20 cellular contexts compared by ENCODE assay signal in genomic region chr1:10651377-10651776, GRCh38.
DNase-seq lines count a peak whose midpoint lies in the region; ATAC-seq and TF ChIP-seq lines count a peak whose summit lies in the region.
"Had no signal": no experiment of that assay in that cellular context is flagged by ENCODE, and none has a peak within 500 bp of the region (broad histone marks: within the 10 kb centered on the region; RNA-seq: fewer than 3 reads in every experiment).

No MANE protein-coding gene starts in this region.

- no peak overlapping the region for H2BK5ac ChIP-seq in neuronal stem cell (ENCODE audit: low read length)

- no peak for TF ChIP-seq CTCF in C4-2B (conservative IDR thresholded peaks at IDR 0.05)

- WGBS in neuronal stem cell (ENCODE audit: extremely low coverage in 2 of 2, insufficient read length in 2 of 2, insufficient replicate concordance in 1 of 2), 2 donors = no CpG with 5 or more reads among the region's 20 CpGs

- peak overlapping the region; percentile 22 for H3K4me2 ChIP-seq in neuronal stem cell (ENCODE audit: insufficient read depth, low read length, poor library complexity, severe bottlenecking)
- H3K4me2 ChIP-seq: A549 had no signal

- intact Hi-C loops in left cardiac atrium (cut with DNase I) = no loop called here

- H3K18ac ChIP-seq in neuronal stem cell (ENCODE audit: low read length) = peak overlapping the region; percentile 59

- H3K9me3 ChIP-seq in iPS-18a (ENCODE audit: control insufficient read depth, low read depth, low read length) (no peaks in the 10 kb centered on the region), neuronal stem cell (replicated peaks in 1 of 2; ENCODE audit: control insufficient read depth in 2 of 2, insufficient read depth in 1 of 2, low read depth in 1 of 2, low read length in 2 of 2) (no peaks in the 10 kb centered on the region)
- H3K9me3 ChIP-seq: A549, SJSA1 had no signal

- H3K4me3 ChIP-seq in iPS-18a (ENCODE audit: low read length) (peak overlapping the region; percentile 33), neuronal stem cell (ENCODE audit: low read length in 2 of 2) (no peak overlapping the region)
- H3K4me3 ChIP-seq: A549, SJSA1 had no signal

- DNase-seq in RKO (ENCODE audit: low spot score) (peak; percentile 25), neuronal stem cell (ENCODE audit: low spot score) (no peak), pons (ENCODE audit: low spot score) (no peak), UCSD-AML1 (lab: John Stamatoyannopoulos, UW; ENCODE audit: unreplicated experiment) (no peak), left cardiac atrium (no peak)
- DNase-seq in activated CD8-positive, alpha-beta memory T cell treated with anti-CD3 and anti-CD28 coated beads, Interleukin-2, amount 50 U/mL, for 4 hours = no peak
- DNase-seq: activated CD4-positive, alpha-beta T cell treated with anti-CD3 and anti-CD28 coated beads, Interleukin-2, amount 10 ng/mL, durations not matched to agents 24 days and 14 days; activated naive CD8-positive, alpha-beta T cell treated with anti-CD3 and anti-CD28 coated beads for 36 hours; activated T-cell treated with anti-CD3 and anti-CD28 coated beads, Interleukin-2, amount 50 U/mL, for 24 hours; glutamatergic neuron; NCI-H1694; stimulated activated CD4-positive, alpha-beta T cell treated with anti-CD3 and anti-CD28 coated beads, Interleukin-12 subunit alpha, Interleukin-12 subunit beta, amount 100 ng/mL, for 4 hours; stimulated activated naive CD4-positive, alpha-beta T cell; T1000 had no signal

- H3K36me3 ChIP-seq in iPS-18a (ENCODE audit: control insufficient read depth, low read depth, low read length) (no peaks in the 10 kb centered on the region), neuronal stem cell (replicated peaks in 1 of 2; ENCODE audit: control insufficient read depth in 2 of 2, insufficient read depth in 2 of 2, low read length in 2 of 2) (peaks cover 0 to 4% of the 10 kb centered on the region in 2 donors)
- H3K36me3 ChIP-seq: SJSA1 had no signal

- H2BK12ac ChIP-seq in neuronal stem cell (ENCODE audit: low read length) = no peak overlapping the region

- no peak overlapping the region for H3K4ac ChIP-seq in neuronal stem cell (ENCODE audit: low read length)

- no peak overlapping the region for H2BK15ac ChIP-seq in neuronal stem cell (ENCODE audit: low read length)

- no peak overlapping the region for H3K14ac ChIP-seq in neuronal stem cell (ENCODE audit: low read length)

- no peak overlapping the region for H4K8ac ChIP-seq in neuronal stem cell (ENCODE audit: low read depth, low read length)

- H2AFZ ChIP-seq in neuronal stem cell (ENCODE audit: low read length) = peak overlapping the region; percentile 82
- H2AFZ ChIP-seq: parathyroid adenoma had no signal

- H3K9ac ChIP-seq in iPS-18a (ENCODE audit: low read length) = no peak overlapping the region
- no peak overlapping the region for H3K9ac ChIP-seq in neuronal stem cell (ENCODE audit: low read depth, low read length, poor library complexity)
- H3K9ac ChIP-seq: parathyroid adenoma had no signal

- peak overlapping the region; percentile 51 for H2AK5ac ChIP-seq in neuronal stem cell (ENCODE audit: low read depth, low read length)

- H3K79me1 ChIP-seq in neuronal stem cell (ENCODE audit: low read depth, low read length) = peaks cover 3% of the 10 kb centered on the region

- ATAC-seq in left cardiac atrium = no peak
- ATAC-seq: esophagus mucosa had no signal

- no peak overlapping the region for H4K91ac ChIP-seq in neuronal stem cell (ENCODE audit: low read depth, low read length, poor library complexity)

- H3K27ac ChIP-seq in C4-2B = peak overlapping the region; percentile 72
- H3K27ac ChIP-seq in iPS-18a (ENCODE audit: low read length) = no peak overlapping the region
- H3K27ac ChIP-seq in neuronal stem cell (replicated peaks; ENCODE audit: low read length) = no peak overlapping the region
- H3K27ac ChIP-seq: A549, parathyroid adenoma, SJSA1 had no signal

- H3K27me3 ChIP-seq in iPS-18a (ENCODE audit: control insufficient read depth, insufficient read depth, low read length) (peaks cover 43% of the 10 kb centered on the region), neuronal stem cell (ENCODE audit: control insufficient read depth in 3 of 3, insufficient read depth in 3 of 3, low read depth in 1 of 3, low read length in 3 of 3) (peaks cover 0 to 7% (median 0%) of the 10 kb centered on the region in 3 experiments)

- peaks cover 21% of the 10 kb centered on the region for H3K4me1 ChIP-seq in iPS-18a (ENCODE audit: control insufficient read depth, low read depth, low read length)
- peaks cover 29 to 34% of the 10 kb centered on the region in 2 donors for H3K4me1 ChIP-seq in neuronal stem cell (ENCODE audit: control insufficient read depth in 2 of 2, insufficient read depth in 1 of 2, low read depth in 1 of 2, low read length in 2 of 2)
- H3K4me1 ChIP-seq: A549, parathyroid adenoma, SJSA1 had no signal

- H2BK120ac ChIP-seq in neuronal stem cell (ENCODE audit: low read depth, low read length) = peak overlapping the region; percentile 64

- H3K23ac ChIP-seq in neuronal stem cell (ENCODE audit: low read depth, low read length, poor library complexity) = no peak overlapping the region
